Comparison of ENCODE assay signal across 8 cellular contexts in genomic region chr2:131681607-131682121, GRCh38.
DNase-seq lines count a peak whose midpoint lies in the region; ATAC-seq and TF ChIP-seq lines count a peak whose summit lies in the region.
"Not testable (repeated sequence)": the region's sequence is repeated elsewhere in the genome, so short reads cannot be mapped to it uniquely, and the experiment has no call there.

No MANE protein-coding gene starts in this region.

- peak overlapping the region; percentile 85 to 95 (median 90) for H3K4me3 Mint-ChIP-seq in CD4-positive, alpha-beta memory T cell
- H3K4me3 Mint-ChIP-seq in mesothelial cell of epicardium: peak overlapping the region; percentile 90
- H3K4me3 Mint-ChIP-seq in stimulated activated effector memory CD8-positive, alpha-beta T cell treated with anti-CD3 and anti-CD28 coated beads, Interleukin-12 subunit alpha, Interleukin-12 subunit beta, amount 100 ng/mL, for 72 hours: peak overlapping the region; percentile 79

- H3K4me1 ChIP-seq in CD4-positive, alpha-beta memory T cell (ENCODE audit: insufficient read depth, low read length): peaks cover 25% of the 10 kb centered on the region
- H3K4me1 ChIP-seq in Peyer's patch: not testable (repeated sequence)

- POLR2A ChIA-PET in CD4-positive, alpha-beta memory T cell (lab: Charles Lee; ENCODE audit: partially characterized antibody): interaction anchor here (1.3 to 1.9 kb wide), 3 partner anchors 9 to 577 kb away, joined by 5 to 16 read pairs (median 12); partner anchors contain the start of genes MZT2A and PLEKHB2

- CTCF ChIA-PET in CD4-positive, alpha-beta memory T cell (lab: Charles Lee; ENCODE audit: partially characterized antibody): interaction anchor here (1.8 to 2.7 kb wide), 4 partner anchors 9 to 189 kb away, joined by 6 to 72 read pairs (median 12); partner anchors contain the start of gene MZT2A

- H3K36me3 ChIP-seq in CD4-positive, alpha-beta memory T cell (ENCODE audit: insufficient read depth, low read length); Peyer's patch: not testable (repeated sequence)

- intact Hi-C loops in CD4-positive, alpha-beta memory T cell (cut with micrococcal nuclease): loop anchor here (5.0 kb wide), 1 partner anchor 954 kb away; the partner anchor contains the start of gene GPR148

- not testable (repeated sequence) for H3K27me3 ChIP-seq in CD4-positive, alpha-beta memory T cell (ENCODE audit: insufficient read depth, low read length); Peyer's patch

- peaks cover 30 to 49% (median 31%) of the 10 kb centered on the region in 4 donors for H3K4me1 Mint-ChIP-seq in CD4-positive, alpha-beta memory T cell
- peaks cover 36% of the 10 kb centered on the region for H3K4me1 Mint-ChIP-seq in mesothelial cell of epicardium
- peaks cover 38% of the 10 kb centered on the region for H3K4me1 Mint-ChIP-seq in stimulated activated effector memory CD8-positive, alpha-beta T cell treated with anti-CD3 and anti-CD28 coated beads, Interleukin-12 subunit alpha, Interleukin-12 subunit beta, amount 100 ng/mL, for 72 hours

- H3K36me3 Mint-ChIP-seq in CD4-positive, alpha-beta memory T cell; mesothelial cell of epicardium: not testable (repeated sequence)
- H3K36me3 Mint-ChIP-seq in stimulated activated effector memory CD8-positive, alpha-beta T cell treated with anti-CD3 and anti-CD28 coated beads, Interleukin-12 subunit alpha, Interleukin-12 subunit beta, amount 100 ng/mL, for 72 hours: peaks cover 11% of the 10 kb centered on the region

- peak overlapping the region; percentile 31 for H3K27ac ChIP-seq in CD4-positive, alpha-beta memory T cell (ENCODE audit: low read depth, low read length)
- H3K27ac ChIP-seq in Peyer's patch: peak overlapping the region; percentile 68 to 79 (median 76)

- not testable (repeated sequence) for H3K9me3 ChIP-seq in CD4-positive, alpha-beta memory T cell (ENCODE audit: control insufficient read depth in 1 of 2, low read length in 2 of 2); Peyer's patch

- not testable (repeated sequence) for TF ChIP-seq POLR2A in Peyer's patch (IDR thresholded peaks at IDR 0.05)

- TF ChIP-seq CTCF in Peyer's patch (IDR thresholded peaks at IDR 0.05); fibroblast of the aortic adventitia (IDR thresholded peaks at IDR 0.05; ENCODE audit: insufficient read depth, low read length); mesothelial cell of epicardium (IDR thresholded peaks at IDR 0.05; ENCODE audit: unreplicated experiment): not testable (repeated sequence)

- H3K27me3 Mint-ChIP-seq in CD4-positive, alpha-beta memory T cell: not testable (repeated sequence)
- peaks cover 10% of the 10 kb centered on the region for H3K27me3 Mint-ChIP-seq in mesothelial cell of epicardium (ENCODE audit: low read depth)

- not testable (repeated sequence) for DNase-seq in CD4-positive, alpha-beta memory T cell; Peyer's patch; fibroblast of the aortic adventitia (ENCODE audit: low read depth); mesothelial cell of epicardium (ENCODE audit: low spot score in 2 of 2, unreplicated experiment in 2 of 2); stimulated activated effector memory CD8-positive, alpha-beta T cell treated with anti-CD3 and anti-CD28 coated beads, Interleukin-12 subunit alpha, Interleukin-12 subunit beta, amount 100 ng/mL, for 72 hours (ENCODE audit: low spot score in 2 of 2)
- peak; percentile 25 for DNase-seq in amniotic epithelial cell (ENCODE audit: low read depth)

- not testable (repeated sequence) for H3K9me3 Mint-ChIP-seq in CD4-positive, alpha-beta memory T cell; mesothelial cell of epicardium; stimulated activated effector memory CD8-positive, alpha-beta T cell treated with anti-CD3 and anti-CD28 coated beads, Interleukin-12 subunit alpha, Interleukin-12 subunit beta, amount 100 ng/mL, for 72 hours

- H3K27ac Mint-ChIP-seq in CD4-positive, alpha-beta memory T cell: peak overlapping the region in 4 of 7 donors; percentile 13 to 86 (median 54)
- H3K27ac Mint-ChIP-seq in mesothelial cell of epicardium: peak overlapping the region; percentile 83
- peak overlapping the region; percentile 86 for H3K27ac Mint-ChIP-seq in stimulated activated effector memory CD8-positive, alpha-beta T cell treated with anti-CD3 and anti-CD28 coated beads, Interleukin-12 subunit alpha, Interleukin-12 subunit beta, amount 100 ng/mL, for 72 hours

- ATAC-seq in GM21515 (IDR thresholded peaks at IDR 0.05; ENCODE audit: unreplicated experiment): peak; percentile 2
- ATAC-seq in HG03139 (IDR thresholded peaks at IDR 0.05; ENCODE audit: unreplicated experiment): peak; percentile 6
- peak; percentile 6 for ATAC-seq in stimulated activated effector memory CD8-positive, alpha-beta T cell treated with anti-CD3 and anti-CD28 coated beads, Interleukin-12 subunit alpha, Interleukin-12 subunit beta, amount 100 ng/mL, for 72 hours

- peak overlapping the region; percentile 51 to 61 for H3K4me3 ChIP-seq in CD4-positive, alpha-beta memory T cell (ENCODE audit: low read length in 2 of 2)
- peak overlapping the region; percentile 62 to 74 (median 70) for H3K4me3 ChIP-seq in Peyer's patch
- peak overlapping the region; percentile 87 for H3K4me3 ChIP-seq in fibroblast of the aortic adventitia (ENCODE audit: low read depth, low read length)
